Comparison of ENCODE assay signal across 11 cellular contexts in the genomic region with DNA sequence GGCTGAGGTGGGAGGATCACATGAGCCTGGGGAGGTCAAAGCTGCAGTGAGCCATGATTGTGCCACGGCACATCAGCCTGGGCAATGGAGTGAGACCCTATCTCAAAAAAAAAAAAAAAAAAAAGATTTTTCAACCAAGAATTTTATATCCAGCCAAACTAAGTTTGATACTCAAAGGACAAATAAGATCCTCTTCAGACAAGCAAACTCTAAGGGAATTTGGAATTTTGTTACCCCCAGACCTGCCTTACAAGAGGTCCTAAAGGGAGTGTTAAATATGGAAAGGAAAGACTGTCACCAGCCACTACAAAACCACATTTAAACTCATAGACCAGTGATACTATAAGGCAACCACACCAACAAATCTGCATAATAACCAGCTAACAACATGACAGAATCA.
"Had no signal": no experiment of that assay in that cellular context is flagged by ENCODE, and none has a peak within 500 bp of the region (broad histone marks: within the 10 kb centered on the region; RNA-seq: fewer than 3 reads in every experiment).

No MANE protein-coding gene starts in this region.

- ATAC-seq: GM23338, HCT116 had no signal

- H3K9ac ChIP-seq: GM23248 had no signal

- H2AFZ ChIP-seq: GM23248, GM23338 had no signal

- H3K4me3 Mint-ChIP-seq: GM23338, H9, HFFc6 had no signal

- H3K4me1 ChIP-seq: HAP-1 had no signal

- H3K27ac ChIP-seq: GM23248 had no signal

- H3K36me3 ChIP-seq: HAP-1 had no signal

- FAIRE-seq: H1, H54 had no signal

- DNase-seq: GM23248, GOT3, H7, H9, HCEC 1CT, HFFc6 had no signal

- H3K4me2 ChIP-seq: GM23338 had no signal

- H3K4me1 Mint-ChIP-seq: GM23338 had no signal

- H3K4me3 ChIP-seq: GM23248, GM23338, HAP-1 had no signal

- H3K27ac Mint-ChIP-seq: GM23338, H9, HFFc6 had no signal
